In genomic region chr2:104703669-104704068, GRCh38 we compare ENCODE assay signal across 19 cellular contexts.
DNase-seq lines count a peak whose midpoint lies in the region; ATAC-seq, FAIRE-seq and TF ChIP-seq lines count a peak whose summit lies in the region.
"Had no signal": no experiment of that assay in that cellular context is flagged by ENCODE, and none has a peak within 500 bp of the region (broad histone marks: within the 10 kb centered on the region; RNA-seq: fewer than 3 reads in every experiment).

No MANE protein-coding gene starts in this region.

- H3K4me1 Mint-ChIP-seq in MCF 10A (ENCODE audit: insufficient read depth, unreplicated experiment) (peaks cover 8% of the 10 kb centered on the region), brain (peaks cover 93% of the 10 kb centered on the region)
- H3K4me1 Mint-ChIP-seq: activated T-helper 17 cell treated with anti-CD3 and anti-CD28 coated beads, Interleukin-2, amount 50 U/mL, for 72 hours; CD4-positive, CD25-positive, alpha-beta regulatory T cell had no signal

- H3K9me3 ChIP-seq in breast epithelium: no peaks in the 10 kb centered on the region
- H3K9me3 ChIP-seq: spleen had no signal

- no TSS peak for BruUV-seq in MCF 10A (replicated peaks; lab: Mats Ljungman, UMichigan)

- no peaks in the 10 kb centered on the region for H3K36me3 ChIP-seq in breast epithelium
- H3K36me3 ChIP-seq: spleen had no signal

- H3K36me3 Mint-ChIP-seq in MCF 10A (ENCODE audit: insufficient read depth, unreplicated experiment) (no peaks in the 10 kb centered on the region), brain (no peaks in the 10 kb centered on the region)
- H3K36me3 Mint-ChIP-seq: CD4-positive, CD25-positive, alpha-beta regulatory T cell had no signal

- H3K27me3 Mint-ChIP-seq in MCF 10A (ENCODE audit: insufficient read depth, unreplicated experiment) (peaks cover 61% of the 10 kb centered on the region), brain (no peaks in the 10 kb centered on the region)
- H3K27me3 Mint-ChIP-seq: activated T-helper 17 cell treated with anti-CD3 and anti-CD28 coated beads, Interleukin-2, amount 50 U/mL, for 72 hours; CD4-positive, CD25-positive, alpha-beta regulatory T cell had no signal

- POLR2A ChIA-PET in MCF 10A (lab: Yijun Ruan, JAX): no interaction called here

- no peak for ATAC-seq in HG03354 (IDR thresholded peaks at IDR 0.05; ENCODE audit: poor library complexity, severe bottlenecking, unreplicated experiment)
- ATAC-seq: activated CD8-positive, alpha-beta T cell treated with anti-CD3 and anti-CD28 coated beads, Interleukin-2, amount 10 ng/mL, durations not matched to agents 7 days and 5 days; activated T-helper 17 cell treated with anti-CD3 and anti-CD28 coated beads, Interleukin-2, amount 50 U/mL, for 72 hours; HCT116; stimulated activated naive CD8-positive, alpha-beta T cell treated with anti-CD3 and anti-CD28 coated beads, Interleukin-15, Interleukin-2, amounts not matched to agents 100 U/mL and 50 U/mL, for 24 hours had no signal

- no peaks in the 10 kb centered on the region for H3K4me1 ChIP-seq in breast epithelium
- H3K4me1 ChIP-seq: parathyroid adenoma, spleen had no signal

- no peak for TF ChIP-seq POLR2A in breast epithelium (IDR thresholded peaks at IDR 0.05)

- H3K4me3 ChIP-seq in breast epithelium: no peak overlapping the region
- H3K4me3 ChIP-seq: spleen had no signal

- intact Hi-C loops in breast epithelium (cut with DNase I; ENCODE audit: low total_unique reads) (no loop called here), MCF 10A (cut with micrococcal nuclease) (no loop called here)

- peaks cover 0 to 7% of the 10 kb centered on the region in 2 donors for H3K27me3 ChIP-seq in breast epithelium
- H3K27me3 ChIP-seq: spleen had no signal

- H3K27ac Mint-ChIP-seq in MCF 10A (ENCODE audit: low read depth, unreplicated experiment) (no peak overlapping the region), brain (peak overlapping the region; percentile 93 to 97 (median 96))
- H3K27ac Mint-ChIP-seq: activated CD8-positive, alpha-beta T cell treated with anti-CD3 and anti-CD28 coated beads, Interleukin-2, amount 10 ng/mL, durations not matched to agents 7 days and 5 days; activated T-helper 17 cell treated with anti-CD3 and anti-CD28 coated beads, Interleukin-2, amount 50 U/mL, for 72 hours had no signal

- TF ChIP-seq CTCF in breast epithelium (IDR thresholded peaks at IDR 0.05) (no peak), MCF 10A (IDR thresholded peaks at IDR 0.05; ENCODE audit: unreplicated experiment) (no peak), brain (conservative IDR thresholded peaks at IDR 0.05) (no peak)

- H3K4me3 Mint-ChIP-seq in MCF 10A (ENCODE audit: unreplicated experiment): no peak overlapping the region
- H3K4me3 Mint-ChIP-seq in brain: peak overlapping the region; percentile 65 to 86 (median 78)
- H3K4me3 Mint-ChIP-seq: activated CD8-positive, alpha-beta T cell treated with anti-CD3 and anti-CD28 coated beads, Interleukin-2, amount 10 ng/mL, durations not matched to agents 7 days and 5 days; activated T-helper 17 cell treated with anti-CD3 and anti-CD28 coated beads, Interleukin-2, amount 50 U/mL, for 72 hours; CD4-positive, CD25-positive, alpha-beta regulatory T cell had no signal

- peak; percentile 5 for FAIRE-seq in urothelium cell line (lab: Jason Lieb, UNC)
- FAIRE-seq: kidney had no signal

- DNase-seq in breast epithelium (ENCODE audit: low spot score in 2 of 2) (no peak), MCF 10A (ENCODE audit: unreplicated experiment) (no peak), left kidney (ENCODE audit: low read depth, low spot score) (peak; percentile 35), urothelium cell line (ENCODE audit: low spot score) (no peak), RKO (ENCODE audit: low spot score) (no peak), NCI-H1048 (lab: John Stamatoyannopoulos, UW) (no peak)
- DNase-seq: activated CD8-positive, alpha-beta T cell treated with anti-CD3 and anti-CD28 coated beads, Interleukin-2, amount 10 ng/mL, durations not matched to agents 7 days and 5 days; CD4-positive, CD25-positive, alpha-beta regulatory T cell; kidney; midbrain; MV-4-11; NCI-H226; spleen; stimulated activated naive CD8-positive, alpha-beta T cell treated with anti-CD3 and anti-CD28 coated beads, Interleukin-15, Interleukin-2, amounts not matched to agents 100 U/mL and 50 U/mL, for 24 hours had no signal

- H3K27ac ChIP-seq in breast epithelium: peak overlapping the region; percentile 10 to 19
- H3K27ac ChIP-seq: parathyroid adenoma, spleen had no signal

- CTCF ChIA-PET in MCF 10A (lab: Yijun Ruan, JAX): interaction anchor here (1.3 kb wide), 1 partner anchor 14 kb away, joined by 4 read pairs; no protein-coding TSS in a partner anchor

- H3K9me3 Mint-ChIP-seq in MCF 10A (ENCODE audit: unreplicated experiment) (no peaks in the 10 kb centered on the region), brain (no peaks in the 10 kb centered on the region)
- H3K9me3 Mint-ChIP-seq: activated T-helper 17 cell treated with anti-CD3 and anti-CD28 coated beads, Interleukin-2, amount 50 U/mL, for 72 hours; CD4-positive, CD25-positive, alpha-beta regulatory T cell had no signal
